Comparison of ENCODE assay signal across 8 cellular contexts in genomic region chr17:63998721-63999679, GRCh38. TPM values are rescaled to one million over a fixed set of nuclear protein-coding genes. Genes with fewer than 3 reads are reported as not detected.
A peak's percentile ranks its signal among the peaks of the same experiment; 100 is the strongest.
DNase-seq lines count a peak whose midpoint lies in the region; ATAC-seq and TF ChIP-seq lines count a peak whose summit lies in the region.

No MANE protein-coding gene starts in this region.

- H3K4me1 ChIP-seq in right lobe of liver (peaks cover 0 to 12% (median 0%) of the 10 kb centered on the region in 4 donors), upper lobe of right lung (peaks cover 29% of the 10 kb centered on the region)

- no peak overlapping the region for H3K27ac ChIP-seq in right lobe of liver
- no peak overlapping the region for H3K27ac ChIP-seq in upper lobe of right lung

- peaks cover 6% of the 10 kb centered on the region for H3K36me3 Mint-ChIP-seq in activated naive CD8-positive, alpha-beta T cell treated with anti-CD3 and anti-CD28 coated beads, Interleukin-2, amount 50 U/mL, for 24 hours (ENCODE audit: low read depth)

- WGBS in right lobe of liver (ENCODE audit: insufficient coverage, low coverage, low lambda C conversion rate, missing lambda C conversion rate) = 43% methylated on average over 6 of the region's 33 CpGs

- peak overlapping the region; percentile 0 for H3K27ac Mint-ChIP-seq in activated naive CD8-positive, alpha-beta T cell treated with anti-CD3 and anti-CD28 coated beads, Interleukin-2, amount 50 U/mL, for 24 hours

- H3K36me3 ChIP-seq in right lobe of liver (no peaks in the 10 kb centered on the region), upper lobe of right lung (no peaks in the 10 kb centered on the region)

- peaks cover 22% of the 10 kb centered on the region for H3K4me1 Mint-ChIP-seq in activated naive CD8-positive, alpha-beta T cell treated with anti-CD3 and anti-CD28 coated beads, Interleukin-2, amount 50 U/mL, for 24 hours

- DNase-seq in Right ventricle myocardium superior (peak; percentile 30), Right ventricle myocardium inferior (ENCODE audit: missing footprints) (no peak), right lobe of liver (peak in 2 of 3 donors; percentile 27 to 39), upper lobe of right lung (no peak), kidney tubule cell (ENCODE audit: low spot score) (no peak), HT-29 (ENCODE audit: low spot score) (no peak), NCI-H524 (lab: John Stamatoyannopoulos, UW) (no peak)
- no peak for DNase-seq in activated naive CD8-positive, alpha-beta T cell treated with anti-CD3 and anti-CD28 coated beads, Interleukin-2, amount 50 U/mL, for 24 hours

- TF ChIP-seq POLR2A in right lobe of liver (IDR thresholded peaks at IDR 0.05) = no peak

- peak overlapping the region; percentile 71 for H3K4me3 Mint-ChIP-seq in activated naive CD8-positive, alpha-beta T cell treated with anti-CD3 and anti-CD28 coated beads, Interleukin-2, amount 50 U/mL, for 24 hours

- H3K9me3 Mint-ChIP-seq in activated naive CD8-positive, alpha-beta T cell treated with anti-CD3 and anti-CD28 coated beads, Interleukin-2, amount 50 U/mL, for 24 hours = no peaks in the 10 kb centered on the region

- ATAC-seq in Right ventricle myocardium superior (ENCODE audit: poor library complexity) (no peak), Right ventricle myocardium inferior (no peak), right lobe of liver (peak in 1 of 4 donors; percentile 5), upper lobe of right lung (no peak)
- ATAC-seq in activated naive CD8-positive, alpha-beta T cell treated with anti-CD3 and anti-CD28 coated beads, Interleukin-2, amount 50 U/mL, for 24 hours = no peak

- H3K9me3 ChIP-seq in right lobe of liver = no peaks in the 10 kb centered on the region
- H3K9me3 ChIP-seq in upper lobe of right lung = no peaks in the 10 kb centered on the region

- H3K27me3 Mint-ChIP-seq in activated naive CD8-positive, alpha-beta T cell treated with anti-CD3 and anti-CD28 coated beads, Interleukin-2, amount 50 U/mL, for 24 hours = no peaks in the 10 kb centered on the region

- TF ChIP-seq CTCF in right lobe of liver (IDR thresholded peaks at IDR 0.05) (no peak), upper lobe of right lung (IDR thresholded peaks at IDR 0.05) (no peak)

- H3K4me3 ChIP-seq in right lobe of liver (peak overlapping the region; percentile 40 to 55 (median 45)), upper lobe of right lung (peak overlapping the region; percentile 66)

- intact Hi-C loops in Right ventricle myocardium superior (cut with DNase I) (no loop called here), Right ventricle myocardium inferior (cut with DNase I) (no loop called here), right lobe of liver (cut with DNase I) (no loop called here), upper lobe of right lung (cut with DNase I) (no loop called here)

- H3K27me3 ChIP-seq in right lobe of liver (no peaks in the 10 kb centered on the region), upper lobe of right lung (no peaks in the 10 kb centered on the region)

RNA-seq across cellular contexts. Expression of gene PRR29, which starts 0.8 kb away (rescaled TPM):
- total RNA-seq in Right ventricle myocardium superior (0.30 TPM), Right ventricle myocardium inferior (0.51 TPM), right lobe of liver (under 1 TPM in 3 of 6 experiments, not detected in 3; 0.07 to 0.33 (median 0.12) TPM), upper lobe of right lung (0.43 TPM)
- total RNA-seq in HT-29 (2014; rRNA removed; shearing (Covaris generic)) = 0.10 TPM in 1 of 2 replicates, not detected in the other

RNA-seq across cellular contexts. Expression of gene ICAM2, which starts 21.4 kb away (rescaled TPM):
- total RNA-seq in Right ventricle myocardium superior (31.9 TPM), Right ventricle myocardium inferior (38.0 TPM), right lobe of liver (10 to 100 TPM in 3 of 6 experiments, 1 to 10 TPM in 3; 5.5 to 16.1 (median 8.6) TPM), upper lobe of right lung (70.5 TPM)
- total RNA-seq in HT-29 (2014; rRNA removed; shearing (Covaris generic)) = 0.21 and 0.64 TPM in 2 replicates

RNA-seq across cellular contexts. Expression of gene SCN4A, which starts 26.3 kb away (rescaled TPM):
- 0.56 TPM for total RNA-seq in Right ventricle myocardium superior
- total RNA-seq in Right ventricle myocardium inferior = 0.32 TPM
- total RNA-seq in right lobe of liver = 1 to 10 TPM in 1 of 6 experiments, under 1 TPM in 5; 0.10 to 1.4 (median 0.20) TPM
- total RNA-seq in upper lobe of right lung = not detected
- not detected in 2 replicates for total RNA-seq in HT-29 (2014; rRNA removed; shearing (Covaris generic))

Comparison
In these comparisons a context has a peak if more than half of its experiments do, and no peak if none do; other contexts are left out.
1. DNase-seq: peak in Right ventricle myocardium superior (single experiment) and right lobe of liver (2 of 3); none in Right ventricle myocardium inferior (single experiment), activated naive CD8-positive, alpha-beta T cell treated with anti-CD3 and anti-CD28 coated beads, Interleukin-2, amount 50 U/mL, for 24 hours (single experiment), upper lobe of right lung (single experiment), kidney tubule cell (single experiment), HT-29 (single experiment) and NCI-H524 (0 of 2).